Comparison of ENCODE assay signal across 14 cellular contexts in the genomic region with DNA sequence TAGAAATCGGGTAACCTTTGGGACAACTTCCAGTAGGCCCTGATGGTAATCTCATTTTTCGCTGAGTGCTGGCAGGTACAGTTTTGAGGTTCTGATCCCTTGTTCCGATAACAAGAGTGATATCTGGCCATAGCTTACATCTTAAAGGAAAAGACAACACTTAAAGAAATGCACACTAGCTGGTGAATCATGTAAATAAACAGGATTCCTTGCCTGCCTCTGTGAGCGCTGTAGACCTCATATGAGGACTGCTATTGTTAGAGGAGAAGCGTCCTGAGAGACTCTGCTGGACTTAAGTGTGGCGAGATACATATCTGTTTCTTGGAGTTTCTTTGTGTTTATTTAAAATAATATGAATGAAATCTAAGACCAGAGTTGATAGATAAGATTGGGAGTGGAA.
DNase-seq lines count a peak whose midpoint lies in the region; ATAC-seq and TF ChIP-seq lines count a peak whose summit lies in the region.
"Had no signal": no experiment of that assay in that cellular context is flagged by ENCODE, and none has a peak within 500 bp of the region (broad histone marks: within the 10 kb centered on the region; RNA-seq: fewer than 3 reads in every experiment).

No MANE protein-coding gene starts in this region.

- WGBS in right cardiac atrium: 79% methylated on average over 6 of the region's 6 CpGs
- 56 to 66% methylated on average over 6 of the region's 6 CpGs for WGBS in body of pancreas, 2 donors
- 17% methylated on average over 5 of the region's 6 CpGs for WGBS in mesenchymal stem cell

- H3K4me3 ChIP-seq in right cardiac atrium (ENCODE audit: low read length): peak overlapping the region; percentile 33
- H3K4me3 ChIP-seq in body of pancreas: peak overlapping the region in 1 of 2 donors; percentile 57
- H3K4me3 ChIP-seq in mesenchymal stem cell (ENCODE audit: insufficient read depth in 1 of 2, low read depth in 1 of 2, low read length in 2 of 2): no peak overlapping the region

- H3K27ac ChIP-seq in right cardiac atrium (ENCODE audit: low read length) (peak overlapping the region; percentile 50), body of pancreas (peak overlapping the region in 3 of 4 donors; percentile 81 to 86 (median 81)), mesenchymal stem cell (ENCODE audit: low read length, poor library complexity, severe bottlenecking) (no peak overlapping the region)

- H3K14ac ChIP-seq in mesenchymal stem cell (ENCODE audit: low read length in 2 of 2): no peak overlapping the region

- no peak for DNase-seq in right cardiac atrium
- no peak for DNase-seq in left cardiac atrium
- DNase-seq in body of pancreas: no peak
- peak; percentile 86 for DNase-seq in mesenchymal stem cell
- no peak for DNase-seq in stimulated activated naive CD4-positive, alpha-beta T cell (lab: John Stamatoyannopoulos, UW)
- no peak for DNase-seq in SK-N-DZ (ENCODE audit: low spot score)
- no peak for DNase-seq in NCI-H1092 (lab: John Stamatoyannopoulos, UW)
- DNase-seq in effector CD4-positive, alpha-beta T cell: no peak
- DNase-seq: activated T-cell treated with anti-CD3 and anti-CD28 coated beads, Interleukin-2, amount 50 U/mL, for 4 hours; naive thymus-derived CD4-positive, alpha-beta T cell; NCI-H1417 treated with DMSO at 0.1 percent for 48 hours; NCI-H748 treated with DMSO at 0.1 percent for 48 hours had no signal

- H4K91ac ChIP-seq in mesenchymal stem cell (ENCODE audit: low read length): no peak overlapping the region

- H3K27me3 ChIP-seq in right cardiac atrium (ENCODE audit: control insufficient read depth, insufficient read depth): no peaks in the 10 kb centered on the region
- H3K27me3 ChIP-seq in body of pancreas: no peaks in the 10 kb centered on the region
- H3K27me3 ChIP-seq in mesenchymal stem cell (ENCODE audit: control insufficient read depth in 1 of 2, insufficient read depth in 1 of 2, low read length in 2 of 2): peaks cover 0 to 8% of the 10 kb centered on the region in 2 experiments

- no peaks in the 10 kb centered on the region for H3K4me1 ChIP-seq in right cardiac atrium (ENCODE audit: control insufficient read depth, insufficient read depth, low read length)
- peaks cover 13% of the 10 kb centered on the region for H3K4me1 ChIP-seq in body of pancreas
- no peaks in the 10 kb centered on the region for H3K4me1 ChIP-seq in mesenchymal stem cell (ENCODE audit: control insufficient read depth, insufficient read depth, low read depth, low read length)

- no peak overlapping the region for H2AFZ ChIP-seq in mesenchymal stem cell (ENCODE audit: low read depth, low read length)

- H2BK12ac ChIP-seq in mesenchymal stem cell (ENCODE audit: low read length in 2 of 2): no peak overlapping the region

- H2AK5ac ChIP-seq in mesenchymal stem cell (ENCODE audit: low read length, severe bottlenecking): no peak overlapping the region

- intact Hi-C loops in right cardiac atrium (cut with DNase I) (loop anchor here in 3 of 4 donors (5.0 to 10.0 kb wide), 4 partner anchors 38 to 525 kb away; no protein-coding TSS in a partner anchor), left cardiac atrium (cut with DNase I) (loop anchor here in 1 of 2 donors (5.0 kb wide), 1 partner anchor 363 kb away; no protein-coding TSS in a partner anchor), body of pancreas (cut with DNase I) (no loop called here)

- no peak overlapping the region for H3K4ac ChIP-seq in mesenchymal stem cell (ENCODE audit: low read depth in 1 of 2, low read length in 2 of 2)

- H3K9ac ChIP-seq in mesenchymal stem cell (ENCODE audit: low read length): peak overlapping the region; percentile 63

- H2BK15ac ChIP-seq in mesenchymal stem cell (ENCODE audit: low read depth, poor library complexity, severe bottlenecking): no peak overlapping the region

- no peak overlapping the region for H3K4me2 ChIP-seq in mesenchymal stem cell (ENCODE audit: low read length, poor library complexity, severe bottlenecking)

- H3K23ac ChIP-seq in mesenchymal stem cell (ENCODE audit: low read length in 2 of 2): no peak overlapping the region

- TF ChIP-seq CTCF in body of pancreas (IDR thresholded peaks at IDR 0.05): no peak

- no peak overlapping the region for H2BK5ac ChIP-seq in mesenchymal stem cell (ENCODE audit: low read depth, low read length, poor library complexity, severe bottlenecking)

- H3K18ac ChIP-seq in mesenchymal stem cell (ENCODE audit: low read depth in 1 of 2, low read length in 2 of 2): no peak overlapping the region

- H3K9me3 ChIP-seq in right cardiac atrium (ENCODE audit: control insufficient read depth, low read length): no peaks in the 10 kb centered on the region
- no peaks in the 10 kb centered on the region for H3K9me3 ChIP-seq in body of pancreas
- no peaks in the 10 kb centered on the region for H3K9me3 ChIP-seq in mesenchymal stem cell (ENCODE audit: control insufficient read depth, low read length)

- no peak overlapping the region for H2BK120ac ChIP-seq in mesenchymal stem cell (ENCODE audit: low read depth, low read length)

- H4K8ac ChIP-seq in mesenchymal stem cell (ENCODE audit: low read length): no peak overlapping the region

- H3K79me1 ChIP-seq in mesenchymal stem cell (replicated peaks; ENCODE audit: low read length, poor library complexity, severe bottlenecking): peaks cover 5% of the 10 kb centered on the region

- H3K36me3 ChIP-seq in body of pancreas (replicated peaks in 1 of 2; ENCODE audit: insufficient read depth in 1 of 2, low read depth in 2 of 2) (no peaks in the 10 kb centered on the region), mesenchymal stem cell (ENCODE audit: control insufficient read depth in 1 of 2, insufficient read depth in 2 of 2, low read depth in 1 of 2, low read length in 2 of 2) (no peaks in the 10 kb centered on the region)

- no peak for ATAC-seq in right cardiac atrium
- no peak for ATAC-seq in left cardiac atrium
- no peak for ATAC-seq in body of pancreas
- ATAC-seq: activated T-cell treated with anti-CD3 and anti-CD28 coated beads, Interleukin-2, amount 50 U/mL, for 4 hours; HCT116; naive thymus-derived CD4-positive, alpha-beta T cell; SK-N-SH treated with all-trans-retinoic acid at 6 μM for 48 hours had no signal

- TF ChIP-seq POLR2A in body of pancreas (IDR thresholded peaks at IDR 0.05): no peak
